ENCODE assay signal across 11 cellular contexts in the genomic region with DNA sequence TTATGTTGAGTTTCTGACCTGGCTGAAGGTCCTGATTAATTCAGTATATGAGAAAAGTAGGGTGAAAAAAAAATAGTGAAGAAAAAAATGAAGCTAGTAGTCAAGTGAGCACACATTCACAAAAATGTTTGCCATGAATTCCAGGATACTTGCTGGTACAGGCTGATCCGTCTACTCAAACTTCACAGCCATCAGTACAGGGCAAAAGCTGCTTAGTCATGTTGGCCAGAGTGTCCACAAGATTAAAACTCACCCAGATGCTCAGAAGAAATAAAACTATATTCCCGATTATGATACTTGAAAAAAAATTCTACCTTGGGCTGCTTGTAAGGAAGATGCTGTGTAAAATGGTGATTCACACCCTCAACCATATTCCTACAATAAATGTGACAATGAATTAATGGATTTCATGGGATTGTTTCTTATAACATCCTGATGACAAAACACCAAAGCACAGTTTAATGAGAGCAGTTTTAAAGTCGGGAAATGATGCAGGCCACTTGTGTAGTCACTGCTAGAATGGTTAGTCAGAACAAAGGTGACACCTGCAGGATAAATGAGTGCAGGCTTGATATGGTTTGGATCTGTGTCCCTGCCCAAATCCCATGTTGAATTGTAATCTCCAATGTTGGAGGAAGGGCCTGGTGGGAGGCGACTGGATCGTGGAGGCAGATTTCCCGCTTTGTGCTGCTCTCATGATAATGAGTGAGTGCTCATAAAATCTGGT. TPM values are rescaled to one million over a fixed set of nuclear protein-coding genes. Genes with fewer than 3 reads are reported as not detected.
A peak's percentile ranks its signal among the peaks of the same experiment; 100 is the strongest.
DNase-seq lines count a peak whose midpoint lies in the region; ATAC-seq, FAIRE-seq and TF ChIP-seq lines count a peak whose summit lies in the region.
"Had no signal": no experiment of that assay in that cellular context is flagged by ENCODE, and none has a peak within 500 bp of the region (broad histone marks: within the 10 kb centered on the region; RNA-seq: fewer than 3 reads in every experiment).

No MANE protein-coding gene starts in this region.

- H3K9ac ChIP-seq in GM23248 (peak overlapping the region; percentile 16), skeletal muscle satellite cell (ENCODE audit: low read depth, low read length) (peak overlapping the region; percentile 74)

- H3K79me2 ChIP-seq in GM23248 (ENCODE audit: insufficient read depth) (no peaks in the 10 kb centered on the region), OCI-LY7 (ENCODE audit: insufficient read depth, low read depth, low read length) (no peaks in the 10 kb centered on the region)

- H3K9me2 ChIP-seq in GM23248 (ENCODE audit: insufficient read depth) (no peaks in the 10 kb centered on the region), OCI-LY7 (ENCODE audit: insufficient read depth, low read length) (no peaks in the 10 kb centered on the region)

- H3F3A ChIP-seq in GM23248 (ENCODE audit: insufficient read depth) = peaks cover 24% of the 10 kb centered on the region

- H3K4me3 ChIP-seq in GM23248 (0 out of 2 replicates have a peak overlapping the region, but pooled peaks have one; percentile 3), SJSA1 (no peak overlapping the region), fibroblast of villous mesenchyme (ENCODE audit: low read depth, low read length) (no peak overlapping the region), skeletal muscle satellite cell (ENCODE audit: low read length) (no peak overlapping the region), OCI-LY7 (ENCODE audit: low read depth, low read length, poor library complexity, severe bottlenecking) (no peak overlapping the region)

- H3K4me2 ChIP-seq in GM23248 (ENCODE audit: unreplicated experiment) (peak overlapping the region; percentile 64), skeletal muscle satellite cell (ENCODE audit: low read length) (peak overlapping the region; percentile 61), OCI-LY7 (ENCODE audit: low read length) (no peak overlapping the region)

- in situ Hi-C loops in GM23248 (cut with MboI) = no loop called here

- FAIRE-seq in GM19239 (lab: Jason Lieb, UNC) = no peak

- WGBS in GM23248 (ENCODE audit: low coverage in 1 of 2, low lambda C conversion rate in 2 of 2, missing lambda C conversion rate in 2 of 2), 2 experiments = 59 to 61% methylated on average over 6 of the region's 6 CpGs

- H3K4me1 ChIP-seq in GM23248 (ENCODE audit: insufficient read depth) (peaks cover 29% of the 10 kb centered on the region), SJSA1 (replicated peaks) (peaks cover 25% of the 10 kb centered on the region), skeletal muscle satellite cell (ENCODE audit: control insufficient read depth, insufficient read depth, low read length) (peaks cover 42% of the 10 kb centered on the region), OCI-LY7 (ENCODE audit: insufficient read depth, low read length, poor library complexity, severe bottlenecking) (no peaks in the 10 kb centered on the region)

- H3K36me3 ChIP-seq in GM23248 (ENCODE audit: low read depth) = no peaks in the 10 kb centered on the region
- H3K36me3 ChIP-seq in SJSA1 = no peaks in the 10 kb centered on the region
- no peaks in the 10 kb centered on the region for H3K36me3 ChIP-seq in skeletal muscle satellite cell (ENCODE audit: insufficient read depth, low read length)
- no peaks in the 10 kb centered on the region for H3K36me3 ChIP-seq in OCI-LY7 (ENCODE audit: insufficient read depth, low read length)

- DNase-seq in GM23248 = peak; percentile 80
- peak in 1 of 2 experiments; percentile 18 for DNase-seq in SJSA1 (ENCODE audit: low read depth in 1 of 2, low spot score in 2 of 2)
- DNase-seq in fibroblast of villous mesenchyme (ENCODE audit: low read depth) = peak; percentile 51
- no peak for DNase-seq in OCI-LY7 (ENCODE audit: low spot score)
- DNase-seq in GM19239 (ENCODE audit: insufficient read length, low spot score) = no peak
- DNase-seq in NCI-H146 (lab: John Stamatoyannopoulos, UW) = no peak
- DNase-seq: GOT3, occipital lobe had no signal

- H3K27me3 ChIP-seq in GM23248 (replicated peaks; ENCODE audit: insufficient read depth) (no peaks in the 10 kb centered on the region), SJSA1 (replicated peaks) (no peaks in the 10 kb centered on the region), skeletal muscle satellite cell (ENCODE audit: control insufficient read depth, insufficient read depth, low read length) (no peaks in the 10 kb centered on the region)

- H4K20me1 ChIP-seq in GM23248 (ENCODE audit: insufficient read depth) (no peaks in the 10 kb centered on the region), OCI-LY7 (ENCODE audit: insufficient read depth, low read length) (no peaks in the 10 kb centered on the region)

- H3K9me3 ChIP-seq in GM23248 (ENCODE audit: low read depth) (no peaks in the 10 kb centered on the region), SJSA1 (replicated peaks) (no peaks in the 10 kb centered on the region), skeletal muscle satellite cell (replicated peaks; ENCODE audit: low read length) (no peaks in the 10 kb centered on the region), OCI-LY7 (ENCODE audit: low read length) (no peaks in the 10 kb centered on the region)

- CTCF ChIA-PET in OCI-LY7 (lab: Charles Lee; ENCODE audit: unreplicated experiment) = no interaction called here

- TF ChIP-seq CTCF in fibroblast of villous mesenchyme (IDR thresholded peaks at IDR 0.05; ENCODE audit: insufficient read depth, low read depth, low read length) (no peak), OCI-LY7 (conservative IDR thresholded peaks at IDR 0.05; ENCODE audit: low read length) (no peak)

- H3K27ac ChIP-seq in GM23248 = peak overlapping the region; percentile 56
- H3K27ac ChIP-seq in SJSA1 = 0 out of 2 replicates have a peak overlapping the region, but pooled peaks have one; percentile 9
- H3K27ac ChIP-seq in OCI-LY7 (ENCODE audit: low read depth, low read length, poor library complexity, severe bottlenecking) = no peak overlapping the region
- H3K27ac ChIP-seq: VCaP had no signal

- BruUV-seq in OCI-LY7 (replicated peaks; lab: Mats Ljungman, UMichigan) = no TSS peak

- H2AFZ ChIP-seq in GM23248 (no peak overlapping the region), OCI-LY7 (ENCODE audit: low read length) (no peak overlapping the region)

- ATAC-seq in GM21367 (IDR thresholded peaks at IDR 0.05; ENCODE audit: unreplicated experiment) = no peak

- intact Hi-C loops in OCI-LY7 (cut with micrococcal nuclease; ENCODE audit: unreplicated experiment) = no loop called here

- POLR2A ChIA-PET in OCI-LY7 (lab: Charles Lee) = interaction anchor here (0.6 to 1.2 kb wide), 3 partner anchors 44 to 1058 kb away, joined by 3 to 5 read pairs (median 4); no protein-coding TSS in a partner anchor

RNA-seq across cellular contexts. Expression of gene ANKRD1, which starts 49.2 kb away (rescaled TPM):
- total RNA-seq in GM23248 (2014; rRNA removed; shearing (Covaris generic)) = 8.3 and 10.9 TPM in 2 replicates
- 3.6 and 3.7 TPM in 2 replicates for polyA plus RNA-seq in GM23248 (2016; fragmentation: Nextera tagmentation; extraction: Ambion mirVana)
- 25.3 and 29.8 TPM in 2 replicates for total RNA-seq in SJSA1 (2014; rRNA removed; shearing (Covaris generic))
- 13.5 and 16.4 TPM in 2 replicates for total RNA-seq in fibroblast of villous mesenchyme
- total RNA-seq in skeletal muscle satellite cell (2012; rRNA removed) = 8.9 and 118 TPM in 2 replicates
- not detected in 2 replicates for total RNA-seq in OCI-LY7 (2014; rRNA removed; shearing (Covaris generic))
- total RNA-seq in OCI-LY7 (2022) = not detected in 2 replicates
- total RNA-seq: occipital lobe had no signal

Comparison
In these comparisons a context has a peak if more than half of its experiments do, and no peak if none do; other contexts are left out.
1. DNase-seq: peak in GM23248 (single experiment) and fibroblast of villous mesenchyme (single experiment); none in OCI-LY7 (single experiment), GM19239 (single experiment) and NCI-H146 (single experiment).